ENCODE assay signal across 7 cellular contexts in genomic region chr1:212674872-212675271, GRCh38.
"Had no signal": no experiment of that assay in that cellular context is flagged by ENCODE, and none has a peak within 500 bp of the region (broad histone marks: within the 10 kb centered on the region; RNA-seq: fewer than 3 reads in every experiment).

No MANE protein-coding gene starts in this region.

- H3K4me1 ChIP-seq: HAP-1 had no signal

- FAIRE-seq: HTR-8/SVneo had no signal

- H3K4me3 ChIP-seq: GM23338, HAP-1 had no signal

- H3K36me3 ChIP-seq: HAP-1 had no signal

- H2AFZ ChIP-seq: GM23338 had no signal

- H3K4me2 ChIP-seq: GM23338 had no signal

- ATAC-seq: GM23338, HCT116 had no signal

- DNase-seq: H7, HFFc6, KG1 had no signal

- H3K9me3 ChIP-seq: HAP-1 had no signal
